In genomic region chr7:153010416-153010815, GRCh38 we compare ENCODE assay signal across 36 cellular contexts.
A peak's percentile ranks its signal among the peaks of the same experiment; 100 is the strongest.
DNase-seq lines count a peak whose midpoint lies in the region; ATAC-seq, FAIRE-seq and TF ChIP-seq lines count a peak whose summit lies in the region.
"Had no signal": no experiment of that assay in that cellular context is flagged by ENCODE, and none has a peak within 500 bp of the region (broad histone marks: within the 10 kb centered on the region; RNA-seq: fewer than 3 reads in every experiment).

No MANE protein-coding gene starts in this region.

- H4K8ac ChIP-seq in IMR-90 (ENCODE audit: low read depth in 2 of 2, low read length in 2 of 2) (no peak overlapping the region), H1 (ENCODE audit: extremely low read depth, insufficient read depth, low read length) (no peak overlapping the region), neuronal stem cell (ENCODE audit: low read depth, low read length) (no peak overlapping the region)

- TF ChIP-seq CTCF in IMR-90 (conservative IDR thresholded peaks at IDR 0.05; ENCODE audit: low read depth, low read length) (no peak), WTC11 (IDR thresholded peaks at IDR 0.05) (no peak), H1 (IDR thresholded peaks at IDR 0.05; ENCODE audit: control extremely low read depth in 1 of 3, insufficient read depth in 1 of 3, low read depth in 1 of 3, low read length in 3 of 3) (no peak), omental fat pad (IDR thresholded peaks at IDR 0.05) (no peak)

- DNase-seq in IMR-90 (no peak), WTC11 (ENCODE audit: low spot score) (no peak), H1 (ENCODE audit: low read depth in 1 of 2, low spot score in 2 of 2) (no peak), neuronal stem cell (ENCODE audit: low spot score) (no peak), left colon (no peak), omental fat pad (ENCODE audit: low spot score) (no peak)
- no peak for DNase-seq in naive thymus-derived CD8-positive, alpha-beta T cell
- DNase-seq: 8988T; ACHN; AML-193; BE2C; C1 segment of cervical spinal cord; Caco-2; Calu3; CD4-positive, alpha-beta memory T cell; CD4-positive, alpha-beta T cell; CD4-positive, CD25-positive, alpha-beta regulatory T cell; CD8-positive, alpha-beta memory T cell; CD8-positive, alpha-beta T cell; COR-L47; DMS 273 treated with DMSO at 0.1 percent for 48 hours; DMS153; DMS53; DMS79; DMS79 treated with DMSO at 0.1 percent for 48 hours; DND-41; EL had no signal

- 85% methylated on average over 4 of the region's 10 CpGs; no CpG with 5 or more reads in 1 of the 2 experiments for WGBS in IMR-90 (ENCODE audit: extremely low coverage in 2 of 2, insufficient read length in 1 of 2), 2 experiments
- WGBS in H1 (ENCODE audit: extremely low coverage in 1 of 2, insufficient coverage in 1 of 2, insufficient read length in 1 of 2, insufficient replicate concordance in 2 of 2, low coverage in 1 of 2, low lambda C conversion rate in 2 of 2, missing lambda C conversion rate in 1 of 2), 2 experiments, result 88% methylated on average over 10 of the region's 10 CpGs; no CpG with 5 or more reads in 1 of the 2 experiments
- no CpG with 5 or more reads among the region's 10 CpGs for WGBS in neuronal stem cell (ENCODE audit: extremely low coverage in 2 of 2, insufficient read length in 2 of 2, insufficient replicate concordance in 1 of 2), 2 donors

- no peak overlapping the region for H2BK120ac ChIP-seq in IMR-90 (ENCODE audit: low read depth, low read length)
- no peak overlapping the region for H2BK120ac ChIP-seq in H1 (replicated peaks; ENCODE audit: low read depth, low read length)
- H2BK120ac ChIP-seq in neuronal stem cell (ENCODE audit: low read depth, low read length), result no peak overlapping the region

- H2BK12ac ChIP-seq in H1 (ENCODE audit: low read depth, low read length), result 0 out of 2 replicates have a peak overlapping the region, but pooled peaks have one; percentile 17
- H2BK12ac ChIP-seq in neuronal stem cell (ENCODE audit: low read length), result no peak overlapping the region

- peaks cover 11% of the 10 kb centered on the region for H3K27me3 Mint-ChIP-seq in WTC11 (ENCODE audit: low read depth)
- peaks cover 0 to 9% (median 0%) of the 10 kb centered on the region in 5 donors for H3K27me3 Mint-ChIP-seq in naive thymus-derived CD8-positive, alpha-beta T cell
- H3K27me3 Mint-ChIP-seq: B cell; CD4-positive, alpha-beta memory T cell; CD4-positive, alpha-beta T cell; CD4-positive, CD25-positive, alpha-beta regulatory T cell had no signal

- H3K9me1 ChIP-seq in IMR-90 (ENCODE audit: insufficient read depth, low read length), result no peaks in the 10 kb centered on the region

- POLR2A ChIA-PET in IMR-90 (lab: Charles Lee; ENCODE audit: unreplicated experiment), result no interaction called here
- POLR2A ChIA-PET in WTC11 (lab: Charles Lee), result no interaction called here
- POLR2A ChIA-PET in H1 (lab: Charles Lee; ENCODE audit: partially characterized antibody), result no interaction called here
- POLR2A ChIA-PET in naive thymus-derived CD8-positive, alpha-beta T cell (lab: Charles Lee), result no interaction called here

- TF ChIP-seq RAD21 in IMR-90 (IDR thresholded peaks at IDR 0.05; ENCODE audit: low read length), result no peak
- no peak for TF ChIP-seq RAD21 in H1 (IDR thresholded peaks at IDR 0.05 in 1 of 2, conservative IDR thresholded peaks at IDR 0.05 in 1 of 2; ENCODE audit: low read depth in 2 of 2, low read length in 2 of 2)

- H3K18ac ChIP-seq in IMR-90 (ENCODE audit: low read depth, low read length) (no peak overlapping the region), H1 (ENCODE audit: extremely low read depth, low read length) (no peak overlapping the region), neuronal stem cell (ENCODE audit: low read length) (peak overlapping the region; percentile 15)

- intact Hi-C loops in IMR-90 (cut with micrococcal nuclease), result no loop called here
- intact Hi-C loops in left colon (cut with DNase I, micrococcal nuclease), result no loop called here

- no peaks in the 10 kb centered on the region for H3K23me2 ChIP-seq in H1 (ENCODE audit: low read depth, low read length)

- H4K5ac ChIP-seq in IMR-90 (ENCODE audit: low read depth, low read length) (no peak overlapping the region), H1 (ENCODE audit: insufficient read length, low read depth, low read length) (no peak overlapping the region)

- CTCF ChIA-PET in IMR-90 (lab: Yijun Ruan, JAX), result no interaction called here
- CTCF ChIA-PET in WTC11 (lab: Charles Lee), result interaction anchor here (1.2 kb wide), 1 partner anchor 103 kb away, joined by 3 read pairs; no protein-coding TSS in a partner anchor
- CTCF ChIA-PET in H1 (lab: Charles Lee; ENCODE audit: partially characterized antibody), result interaction anchor here (1.8 kb wide), 1 partner anchor 50 kb away, joined by 4 read pairs; no protein-coding TSS in a partner anchor

- H2AK9ac ChIP-seq in IMR-90 (replicated peaks; ENCODE audit: low read depth, low read length, poor library complexity), result peak overlapping the region; percentile 65

- no peak overlapping the region for H3K27ac ChIP-seq in IMR-90 (ENCODE audit: insufficient read depth, low read length)
- no peak overlapping the region for H3K27ac ChIP-seq in H1 (ENCODE audit: low read depth, low read length)
- H3K27ac ChIP-seq in neuronal stem cell (replicated peaks; ENCODE audit: low read length), result no peak overlapping the region
- H3K27ac ChIP-seq: 22Rv1; A549; BLaER1; BLaER1 treated with 17β-estradiol and CSF1 and Interleukin-3, amounts not matched to agents 10 nM and 100 nM; C4-2B had no signal

- H2BK5ac ChIP-seq in IMR-90 (ENCODE audit: low read depth, low read length, poor library complexity, severe bottlenecking), result no peak overlapping the region
- no peak overlapping the region; the same call in 1 of the 2 replicates for H2BK5ac ChIP-seq in H1 (ENCODE audit: low read depth, low read length)
- H2BK5ac ChIP-seq in neuronal stem cell (ENCODE audit: low read length), result no peak overlapping the region

- no peak overlapping the region for H3K27ac Mint-ChIP-seq in WTC11
- H3K27ac Mint-ChIP-seq in naive thymus-derived CD8-positive, alpha-beta T cell, result no peak overlapping the region
- H3K27ac Mint-ChIP-seq: B cell; CD14-positive monocyte; CD4-positive, alpha-beta memory T cell; CD4-positive, alpha-beta T cell; CD4-positive, CD25-positive, alpha-beta regulatory T cell; CD8-positive, alpha-beta memory T cell; CD8-positive, alpha-beta T cell had no signal

- H3K56ac ChIP-seq in IMR-90 (ENCODE audit: extremely low read depth, insufficient read depth, low read length) (no peak overlapping the region), H1 (replicated peaks; ENCODE audit: insufficient read length, low read depth, low read length) (no peak overlapping the region)

- H2BK15ac ChIP-seq in IMR-90 (ENCODE audit: low read depth, low read length), result no peak overlapping the region
- no peak overlapping the region for H2BK15ac ChIP-seq in H1 (ENCODE audit: low read length)
- H2BK15ac ChIP-seq in neuronal stem cell (ENCODE audit: low read length), result peak overlapping the region; percentile 23

- H3K4me1 ChIP-seq in IMR-90 (ENCODE audit: control insufficient read depth, insufficient read depth, low read length) (no peaks in the 10 kb centered on the region), H1 (replicated peaks in 1 of 4; ENCODE audit: control insufficient read depth in 3 of 4, insufficient read depth in 4 of 4, low read length in 3 of 4) (peaks cover 0 to 5% (median 2%) of the 10 kb centered on the region in 4 experiments; a peak in 2 of 7 replicates), neuronal stem cell (ENCODE audit: control insufficient read depth in 2 of 2, insufficient read depth in 1 of 2, low read depth in 1 of 2, low read length in 2 of 2) (no peaks in the 10 kb centered on the region)
- H3K4me1 ChIP-seq: A549, BE2C, BLaER1, Caco-2 had no signal

- H3K9ac ChIP-seq in IMR-90 (ENCODE audit: low read depth, low read length) (no peak overlapping the region), H1 (replicated peaks in 1 of 4; ENCODE audit: extremely low read depth in 1 of 4, low read depth in 3 of 4, low read length in 3 of 4) (no peak overlapping the region), neuronal stem cell (ENCODE audit: low read depth, low read length, poor library complexity) (no peak overlapping the region)
- H3K9ac ChIP-seq: BLaER1; BLaER1 treated with 17β-estradiol and CSF1 and Interleukin-3, amounts not matched to agents 10 nM and 100 nM had no signal

- no peak for FAIRE-seq in H1 (lab: Jason Lieb, UNC)
- FAIRE-seq: A549, D721Med had no signal

- TF ChIP-seq POLR2A in IMR-90 (IDR thresholded peaks at IDR 0.05; ENCODE audit: low read depth, low read length), result no peak
- TF ChIP-seq POLR2A in H1 (IDR thresholded peaks at IDR 0.05; ENCODE audit: control extremely low read depth in 1 of 2, low read depth in 2 of 2, low read length in 2 of 2), result no peak

- BruUV-seq in IMR-90 (replicated peaks; lab: Mats Ljungman, UMichigan), result no TSS peak

- H3K4me3 ChIP-seq in IMR-90 (ENCODE audit: insufficient read depth, low read depth, low read length), result no peak overlapping the region
- no peak overlapping the region for H3K4me3 ChIP-seq in H1 (ENCODE audit: extremely low read depth in 1 of 4, insufficient read depth in 2 of 4, low read depth in 3 of 4, low read length in 4 of 4)
- no peak overlapping the region for H3K4me3 ChIP-seq in neuronal stem cell (ENCODE audit: low read length in 2 of 2)
- H3K4me3 ChIP-seq: A549; BLaER1; BLaER1 treated with 17β-estradiol and CSF1 and Interleukin-3, amounts not matched to agents 10 nM and 100 nM had no signal

- no peak overlapping the region for H2BK20ac ChIP-seq in IMR-90 (ENCODE audit: low read depth, low read length)
- no peak overlapping the region for H2BK20ac ChIP-seq in H1 (ENCODE audit: low read length)

- peaks cover 16% of the 10 kb centered on the region for H3K9me3 Mint-ChIP-seq in WTC11
- peaks cover 0 to 4% (median 0%) of the 10 kb centered on the region in 9 donors for H3K9me3 Mint-ChIP-seq in naive thymus-derived CD8-positive, alpha-beta T cell
- H3K9me3 Mint-ChIP-seq: CD4-positive, alpha-beta T cell; CD8-positive, alpha-beta T cell had no signal

- H3K23ac ChIP-seq in IMR-90 (ENCODE audit: low read depth, low read length), result no peak overlapping the region
- H3K23ac ChIP-seq in H1 (ENCODE audit: insufficient read length), result no peak overlapping the region
- H3K23ac ChIP-seq in neuronal stem cell (ENCODE audit: low read depth, low read length, poor library complexity), result no peak overlapping the region

- H4K20me1 ChIP-seq in IMR-90 (ENCODE audit: insufficient read depth, low read length), result no peaks in the 10 kb centered on the region
- no peaks in the 10 kb centered on the region for H4K20me1 ChIP-seq in H1 (replicated peaks in 1 of 2; ENCODE audit: control insufficient read depth in 1 of 2, insufficient read depth in 2 of 2, low read length in 2 of 2)
- H4K20me1 ChIP-seq: BLaER1; BLaER1 treated with 17β-estradiol and CSF1 and Interleukin-3, amounts not matched to agents 10 nM and 100 nM had no signal

- H3K4me1 Mint-ChIP-seq in WTC11, result peaks cover 20% of the 10 kb centered on the region
- no peaks in the 10 kb centered on the region for H3K4me1 Mint-ChIP-seq in naive thymus-derived CD8-positive, alpha-beta T cell
- H3K4me1 Mint-ChIP-seq: B cell; CD14-positive monocyte; CD4-positive, alpha-beta memory T cell; CD4-positive, CD25-positive, alpha-beta regulatory T cell; CD8-positive, alpha-beta memory T cell had no signal

- H4K91ac ChIP-seq in IMR-90 (ENCODE audit: insufficient read depth, low read depth, low read length), result no peak overlapping the region
- no peak overlapping the region for H4K91ac ChIP-seq in H1 (replicated peaks; ENCODE audit: insufficient read length, low read length)
- H4K91ac ChIP-seq in neuronal stem cell (ENCODE audit: low read depth, low read length, poor library complexity), result no peak overlapping the region

- peaks cover 8% of the 10 kb centered on the region; the same call in 1 of the 2 replicates for H3K36me3 Mint-ChIP-seq in WTC11
- no peaks in the 10 kb centered on the region for H3K36me3 Mint-ChIP-seq in naive thymus-derived CD8-positive, alpha-beta T cell
- H3K36me3 Mint-ChIP-seq: CD14-positive monocyte; CD4-positive, alpha-beta memory T cell; CD4-positive, CD25-positive, alpha-beta regulatory T cell; CD8-positive, alpha-beta memory T cell; CD8-positive, alpha-beta T cell had no signal

- H2AFZ ChIP-seq in IMR-90 (replicated peaks; ENCODE audit: low read length, poor library complexity) (no peak overlapping the region), H1 (ENCODE audit: low read length) (no peak overlapping the region), neuronal stem cell (ENCODE audit: low read length) (no peak overlapping the region)

- peaks cover 41% of the 10 kb centered on the region for H3K9me3 ChIP-seq in IMR-90 (ENCODE audit: control insufficient read depth, insufficient read depth, low read length)
- 0 out of 4 replicates have a peak, but pooled peaks cover 0 to 3% of the 10 kb centered on the region in 2 experiments for H3K9me3 ChIP-seq in H1 (ENCODE audit: insufficient read depth in 2 of 2, low read depth in 1 of 2, low read length in 1 of 2)
- H3K9me3 ChIP-seq in neuronal stem cell (replicated peaks in 1 of 2; ENCODE audit: control insufficient read depth in 2 of 2, insufficient read depth in 1 of 2, low read depth in 1 of 2, low read length in 2 of 2), result peaks cover 0 to 2% of the 10 kb centered on the region in 2 donors
- H3K9me3 ChIP-seq: A549; BE2C; BLaER1; BLaER1 treated with 17β-estradiol and CSF1 and Interleukin-3, amounts not matched to agents 10 nM and 100 nM; Caco-2 had no signal

- H3K79me2 ChIP-seq in H1 (ENCODE audit: control insufficient read depth in 1 of 2, insufficient read depth in 2 of 2, low read length in 2 of 2), result no peaks in the 10 kb centered on the region

- no peak overlapping the region for H2AK5ac ChIP-seq in IMR-90 (ENCODE audit: low read depth, low read length)
- H2AK5ac ChIP-seq in H1 (ENCODE audit: low read depth, low read length), result peak overlapping the region; percentile 88; the same call in 1 of the 2 replicates
- peak overlapping the region; percentile 1 for H2AK5ac ChIP-seq in neuronal stem cell (ENCODE audit: low read depth, low read length)

- ATAC-seq in IMR-90 (ENCODE audit: low read depth) (no peak), WTC11 (no peak), GM21619 (IDR thresholded peaks at IDR 0.05; ENCODE audit: unreplicated experiment) (no peak), left colon (no peak), omental fat pad (ENCODE audit: low FRiP score) (no peak)
- ATAC-seq in naive thymus-derived CD8-positive, alpha-beta T cell, result no peak
- ATAC-seq: A549; CD8-positive, alpha-beta T cell had no signal

- no peaks in the 10 kb centered on the region for H3K36me3 ChIP-seq in IMR-90 (ENCODE audit: control insufficient read depth, insufficient read depth, low read length)
- H3K36me3 ChIP-seq in H1 (ENCODE audit: control insufficient read depth in 2 of 4, insufficient read depth in 4 of 4, low read length in 3 of 4), result no peaks in the 10 kb centered on the region
- H3K36me3 ChIP-seq in neuronal stem cell (replicated peaks in 1 of 2; ENCODE audit: control insufficient read depth in 2 of 2, insufficient read depth in 2 of 2, low read length in 2 of 2), result no peaks in the 10 kb centered on the region
- H3K36me3 ChIP-seq: BE2C; BLaER1; BLaER1 treated with 17β-estradiol and CSF1 and Interleukin-3, amounts not matched to agents 10 nM and 100 nM had no signal

- H3K14ac ChIP-seq in IMR-90 (replicated peaks; ENCODE audit: low read depth, low read length) (no peak overlapping the region), H1 (ENCODE audit: insufficient read length) (no peak overlapping the region), neuronal stem cell (ENCODE audit: low read length) (no peak overlapping the region)

- H3K4ac ChIP-seq in IMR-90 (ENCODE audit: low read depth, low read length), result no peak overlapping the region
- H3K4ac ChIP-seq in H1 (replicated peaks; ENCODE audit: insufficient read length, low read depth, low read length), result no peak overlapping the region
- no peak overlapping the region for H3K4ac ChIP-seq in neuronal stem cell (ENCODE audit: low read length)

- no peak for TF ChIP-seq EP300 in H1 (IDR thresholded peaks at IDR 0.05; ENCODE audit: borderline replicate concordance in 1 of 2, low read depth in 2 of 2, low read length in 2 of 2)

- in situ Hi-C loops in IMR-90 (cut with MboI; ENCODE audit: low sequenced_read_pairs), result no loop called here

- H3K4me2 ChIP-seq in IMR-90 (ENCODE audit: low read depth, low read length) (no peak overlapping the region), H1 (ENCODE audit: insufficient read depth in 1 of 2, low read depth in 2 of 2, low read length in 2 of 2) (no peak overlapping the region), neuronal stem cell (ENCODE audit: insufficient read depth, low read length, poor library complexity, severe bottlenecking) (no peak overlapping the region)
- H3K4me2 ChIP-seq: A549; BLaER1; BLaER1 treated with 17β-estradiol and CSF1 and Interleukin-3, amounts not matched to agents 10 nM and 100 nM had no signal

- dilution Hi-C loops in IMR-90 (cut with HindIII; ENCODE audit: low sequenced_read_pairs, unreplicated experiment), result no loop called here

- H3K27me3 ChIP-seq in IMR-90 (ENCODE audit: control insufficient read depth, insufficient read depth, low read length) (no peaks in the 10 kb centered on the region), H1 (replicated peaks in 1 of 4; ENCODE audit: control insufficient read depth in 3 of 4, extremely low read depth in 1 of 4, insufficient read depth in 3 of 4, low read length in 3 of 4) (no peaks in the 10 kb centered on the region; a peak in 1 of 7 replicates), neuronal stem cell (ENCODE audit: control insufficient read depth in 3 of 3, insufficient read depth in 3 of 3, low read depth in 1 of 3, low read length in 3 of 3) (peaks cover 0 to 3% (median 0%) of the 10 kb centered on the region in 3 experiments)
- H3K27me3 ChIP-seq: BE2C; BLaER1; BLaER1 treated with 17β-estradiol and CSF1 and Interleukin-3, amounts not matched to agents 10 nM and 100 nM had no signal

- H3K79me1 ChIP-seq in IMR-90 (ENCODE audit: low read depth in 1 of 2, low read length in 2 of 2) (no peaks in the 10 kb centered on the region), H1 (ENCODE audit: low read depth, low read length) (no peaks in the 10 kb centered on the region), neuronal stem cell (ENCODE audit: low read depth, low read length) (no peaks in the 10 kb centered on the region)

- H3K4me3 Mint-ChIP-seq in WTC11, result no peak overlapping the region
- no peak overlapping the region for H3K4me3 Mint-ChIP-seq in naive thymus-derived CD8-positive, alpha-beta T cell
- H3K4me3 Mint-ChIP-seq: B cell; CD14-positive monocyte; CD4-positive, alpha-beta memory T cell; CD4-positive, alpha-beta T cell; CD4-positive, CD25-positive, alpha-beta regulatory T cell; CD8-positive, alpha-beta memory T cell; CD8-positive, alpha-beta T cell had no signal
